13 cellular contexts compared by ENCODE assay signal in the genomic region with DNA sequence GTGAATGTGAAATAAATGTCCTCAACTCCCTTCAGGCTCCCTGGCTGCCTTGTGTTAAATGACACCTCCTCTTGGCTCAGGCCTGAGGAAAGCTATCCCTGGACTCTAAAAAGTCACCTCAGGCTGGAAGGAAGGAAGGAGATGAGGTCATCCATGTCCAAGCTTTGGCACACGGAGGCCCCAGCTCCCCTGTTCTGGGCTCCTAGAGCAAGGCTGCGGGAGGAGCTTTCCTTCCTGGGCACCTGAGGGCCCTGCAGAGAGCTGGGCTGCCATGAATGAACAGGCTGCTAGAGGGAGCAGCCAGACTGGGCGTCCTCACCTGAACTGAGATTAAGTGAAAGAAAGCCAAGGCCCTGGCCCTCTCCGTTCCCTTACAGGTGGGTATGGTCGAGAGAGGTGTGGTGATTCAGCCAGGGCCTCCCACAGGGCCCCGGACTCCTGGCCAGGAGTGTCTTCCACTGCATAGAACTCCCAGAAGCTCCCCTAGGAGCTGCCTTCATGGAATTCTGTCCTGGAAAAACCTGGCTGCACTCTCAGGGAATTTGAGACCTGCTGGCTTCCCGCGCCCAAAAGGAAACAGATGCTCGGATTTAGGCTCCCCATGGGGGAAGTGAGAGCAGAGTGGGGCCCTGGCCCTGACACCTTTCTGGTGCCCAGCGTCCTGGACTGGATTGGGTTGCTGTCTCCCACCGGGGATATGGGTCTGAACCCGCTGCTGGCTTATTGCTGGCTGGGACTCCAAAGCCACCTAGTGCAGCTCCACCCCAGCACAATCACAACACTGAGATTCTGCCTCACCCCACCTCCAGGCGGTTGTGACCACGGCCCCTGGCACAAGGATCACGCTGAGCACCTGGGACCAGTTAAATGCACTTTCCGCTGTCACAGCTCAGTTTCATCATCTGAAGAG. TPM values are rescaled to one million over a fixed set of nuclear protein-coding genes. Genes with fewer than 3 reads are reported as not detected.
DNase-seq lines count a peak whose midpoint lies in the region; ATAC-seq lines count a peak whose summit lies in the region.
"Had no signal": no experiment of that assay in that cellular context is flagged by ENCODE, and none has a peak within 500 bp of the region (broad histone marks: within the 10 kb centered on the region; RNA-seq: fewer than 3 reads in every experiment).

No MANE protein-coding gene starts in this region.

- peaks cover 8% of the 10 kb centered on the region for H3K36me3 Mint-ChIP-seq in activated CD4-positive, alpha-beta memory T cell treated with anti-CD3 and anti-CD28 coated beads for 36 hours
- peaks cover 31% of the 10 kb centered on the region for H3K36me3 Mint-ChIP-seq in activated CD4-positive, alpha-beta memory T cell treated with anti-CD3 and anti-CD28 coated beads, Interleukin-2, amount 10 ng/mL, durations not matched to agents 7 days and 5 days (ENCODE audit: low read depth)
- no peaks in the 10 kb centered on the region for H3K36me3 Mint-ChIP-seq in stimulated activated effector memory CD8-positive, alpha-beta T cell treated with anti-CD3 and anti-CD28 coated beads, Interleukin-12 subunit alpha, Interleukin-12 subunit beta, amount 100 ng/mL, for 72 hours

- peak; percentile 19 for ATAC-seq in left ventricle myocardium superior
- peak; percentile 4 for ATAC-seq in stimulated activated effector memory CD8-positive, alpha-beta T cell treated with anti-CD3 and anti-CD28 coated beads, Interleukin-12 subunit alpha, Interleukin-12 subunit beta, amount 100 ng/mL, for 72 hours
- ATAC-seq in GM21526 (IDR thresholded peaks at IDR 0.05; ENCODE audit: low FRiP score, unreplicated experiment), result no peak

- POLR2A ChIA-PET in activated CD4-positive, alpha-beta memory T cell treated with anti-CD3 and anti-CD28 coated beads for 36 hours (lab: Charles Lee), result no interaction called here
- POLR2A ChIA-PET in activated CD4-positive, alpha-beta memory T cell treated with anti-CD3 and anti-CD28 coated beads, Interleukin-2, amount 10 ng/mL, durations not matched to agents 7 days and 5 days (lab: Charles Lee), result interaction anchor here (0.9 to 1.4 kb wide), 2 partner anchors 8 to 10 kb away, joined by 3 read pairs; no protein-coding TSS in a partner anchor

- CTCF ChIA-PET in activated CD4-positive, alpha-beta memory T cell treated with anti-CD3 and anti-CD28 coated beads for 36 hours (lab: Charles Lee), result no interaction called here
- CTCF ChIA-PET in activated CD4-positive, alpha-beta memory T cell treated with anti-CD3 and anti-CD28 coated beads, Interleukin-2, amount 10 ng/mL, durations not matched to agents 7 days and 5 days (lab: Charles Lee), result interaction anchor here (1.3 kb wide), 1 partner anchor 152 kb away, joined by 3 read pairs; no protein-coding TSS in a partner anchor

- intact Hi-C loops in activated CD4-positive, alpha-beta memory T cell treated with anti-CD3 and anti-CD28 coated beads for 36 hours (cut with micrococcal nuclease), result no loop called here
- intact Hi-C loops in left ventricle myocardium superior (cut with micrococcal nuclease), result no loop called here

- peak overlapping the region; percentile 5 for H3K27ac Mint-ChIP-seq in activated CD4-positive, alpha-beta memory T cell treated with anti-CD3 and anti-CD28 coated beads for 36 hours
- no peak overlapping the region for H3K27ac Mint-ChIP-seq in activated CD4-positive, alpha-beta memory T cell treated with anti-CD3 and anti-CD28 coated beads, Interleukin-2, amount 10 ng/mL, durations not matched to agents 7 days and 5 days
- H3K27ac Mint-ChIP-seq in stimulated activated effector memory CD8-positive, alpha-beta T cell treated with anti-CD3 and anti-CD28 coated beads, Interleukin-12 subunit alpha, Interleukin-12 subunit beta, amount 100 ng/mL, for 72 hours, result peak overlapping the region; percentile 91

- no peaks in the 10 kb centered on the region for H3K9me3 Mint-ChIP-seq in activated CD4-positive, alpha-beta memory T cell treated with anti-CD3 and anti-CD28 coated beads for 36 hours
- H3K9me3 Mint-ChIP-seq in activated CD4-positive, alpha-beta memory T cell treated with anti-CD3 and anti-CD28 coated beads, Interleukin-2, amount 10 ng/mL, durations not matched to agents 7 days and 5 days, result no peaks in the 10 kb centered on the region
- H3K9me3 Mint-ChIP-seq in stimulated activated effector memory CD8-positive, alpha-beta T cell treated with anti-CD3 and anti-CD28 coated beads, Interleukin-12 subunit alpha, Interleukin-12 subunit beta, amount 100 ng/mL, for 72 hours, result no peaks in the 10 kb centered on the region

- no peak overlapping the region for H3K4me3 Mint-ChIP-seq in activated CD4-positive, alpha-beta memory T cell treated with anti-CD3 and anti-CD28 coated beads for 36 hours
- H3K4me3 Mint-ChIP-seq in activated CD4-positive, alpha-beta memory T cell treated with anti-CD3 and anti-CD28 coated beads, Interleukin-2, amount 10 ng/mL, durations not matched to agents 7 days and 5 days, result no peak overlapping the region
- H3K4me3 Mint-ChIP-seq in stimulated activated effector memory CD8-positive, alpha-beta T cell treated with anti-CD3 and anti-CD28 coated beads, Interleukin-12 subunit alpha, Interleukin-12 subunit beta, amount 100 ng/mL, for 72 hours, result no peak overlapping the region

- H3K27me3 Mint-ChIP-seq in activated CD4-positive, alpha-beta memory T cell treated with anti-CD3 and anti-CD28 coated beads for 36 hours, result no peaks in the 10 kb centered on the region
- no peaks in the 10 kb centered on the region for H3K27me3 Mint-ChIP-seq in activated CD4-positive, alpha-beta memory T cell treated with anti-CD3 and anti-CD28 coated beads, Interleukin-2, amount 10 ng/mL, durations not matched to agents 7 days and 5 days

- no peaks in the 10 kb centered on the region for H3K4me1 Mint-ChIP-seq in activated CD4-positive, alpha-beta memory T cell treated with anti-CD3 and anti-CD28 coated beads for 36 hours (ENCODE audit: low read depth)
- no peaks in the 10 kb centered on the region for H3K4me1 Mint-ChIP-seq in activated CD4-positive, alpha-beta memory T cell treated with anti-CD3 and anti-CD28 coated beads, Interleukin-2, amount 10 ng/mL, durations not matched to agents 7 days and 5 days
- peaks cover 1% of the 10 kb centered on the region for H3K4me1 Mint-ChIP-seq in stimulated activated effector memory CD8-positive, alpha-beta T cell treated with anti-CD3 and anti-CD28 coated beads, Interleukin-12 subunit alpha, Interleukin-12 subunit beta, amount 100 ng/mL, for 72 hours

- DNase-seq in activated CD4-positive, alpha-beta memory T cell treated with anti-CD3 and anti-CD28 coated beads for 36 hours, result no peak
- no peak for DNase-seq in activated CD4-positive, alpha-beta memory T cell treated with anti-CD3 and anti-CD28 coated beads, Interleukin-2, amount 10 ng/mL, durations not matched to agents 7 days and 5 days
- DNase-seq in amniotic stem cell (lab: John Stamatoyannopoulos, UW), result peak; percentile 6
- DNase-seq in left ventricle myocardium superior, result peak; percentile 61
- DNase-seq in stimulated activated effector memory CD8-positive, alpha-beta T cell treated with anti-CD3 and anti-CD28 coated beads, Interleukin-12 subunit alpha, Interleukin-12 subunit beta, amount 100 ng/mL, for 72 hours (ENCODE audit: low spot score in 2 of 2), result no peak
- DNase-seq in NCI-H146 (lab: John Stamatoyannopoulos, UW), result no peak
- no peak for DNase-seq in stimulated activated CD4-positive, alpha-beta T cell treated with anti-CD3 and anti-CD28 coated beads, Interleukin-4, amount 100 ng/mL, for 4 hours
- DNase-seq: ACHN, activated gamma-delta T cell treated with Interleukin-2 at 50 U/mL for 16 hours, foreskin melanocyte, NCI-H446 treated with DMSO at 0.1 percent for 48 hours, T-helper 2 cell had no signal

RNA-seq across cellular contexts. Expression of a gene that starts 22.2 kb away (rescaled TPM):
- not detected for total RNA-seq in activated CD4-positive, alpha-beta memory T cell treated with anti-CD3 and anti-CD28 coated beads for 36 hours
- not detected for total RNA-seq in activated CD4-positive, alpha-beta memory T cell treated with anti-CD3 and anti-CD28 coated beads, Interleukin-2, amount 10 ng/mL, durations not matched to agents 7 days and 5 days
- 2,596 TPM for total RNA-seq in left ventricle myocardium superior

RNA-seq across cellular contexts. Expression of a gene that starts 48.1 kb away (rescaled TPM):
- total RNA-seq in activated CD4-positive, alpha-beta memory T cell treated with anti-CD3 and anti-CD28 coated beads for 36 hours, result not detected
- not detected for total RNA-seq in activated CD4-positive, alpha-beta memory T cell treated with anti-CD3 and anti-CD28 coated beads, Interleukin-2, amount 10 ng/mL, durations not matched to agents 7 days and 5 days
- total RNA-seq in left ventricle myocardium superior, result 11.2 TPM

Comparison
In these comparisons a context has a peak if more than half of its experiments do, and no peak if none do; other contexts are left out.
1. DNase-seq: peak in amniotic stem cell (single experiment) and left ventricle myocardium superior (single experiment); none in activated CD4-positive, alpha-beta memory T cell treated with anti-CD3 and anti-CD28 coated beads for 36 hours (single experiment), activated CD4-positive, alpha-beta memory T cell treated with anti-CD3 and anti-CD28 coated beads, Interleukin-2, amount 10 ng/mL, durations not matched to agents 7 days and 5 days (single experiment), stimulated activated effector memory CD8-positive, alpha-beta T cell treated with anti-CD3 and anti-CD28 coated beads, Interleukin-12 subunit alpha, Interleukin-12 subunit beta, amount 100 ng/mL, for 72 hours (0 of 2), NCI-H146 (single experiment) and stimulated activated CD4-positive, alpha-beta T cell treated with anti-CD3 and anti-CD28 coated beads, Interleukin-4, amount 100 ng/mL, for 4 hours (0 of 2).
2. RNA of a gene that starts 22.2 kb away (total RNA-seq): 2,596 TPM in left ventricle myocardium superior (single experiment); not detected in activated CD4-positive, alpha-beta memory T cell treated with anti-CD3 and anti-CD28 coated beads for 36 hours and not detected in activated CD4-positive, alpha-beta memory T cell treated with anti-CD3 and anti-CD28 coated beads, Interleukin-2, amount 10 ng/mL, durations not matched to agents 7 days and 5 days; every median in the first group is over 1,000 times any median in the second.